ENCODE assay signal across 2 cellular contexts in genomic region chr6:155061381-155061780, GRCh38.
A peak's percentile ranks its signal among the peaks of the same experiment; 100 is the strongest.
TF ChIP-seq lines count a peak whose summit lies in the region.

No MANE protein-coding gene starts in this region.

TF ChIP-seq in IMR-90, 13 proteins besides CTCF, POLR2A, EP300 and RAD21:
- TF ChIP-seq CEBPB (IDR thresholded peaks at IDR 0.05; ENCODE audit: low read depth, low read length) (0 out of 2 replicates have a peak, but pooled peaks have one; percentile 7), SMC3 (IDR thresholded peaks at IDR 0.05; ENCODE audit: low read depth, low read length) (no peak)
TF ChIP-seq in IMR-90: peak in this region for 1.

TF ChIP-seq in K562, 482 proteins besides CTCF, POLR2A, EP300 and RAD21:
- TF ChIP-seq IRF2 (CRISPR knock-in tag; IDR thresholded peaks at IDR 0.05) (no peak), CEBPB (tag; IDR thresholded peaks at IDR 0.05) (0 out of 2 replicates have a peak, but pooled peaks have one; percentile 9), TBL1XR1 (IDR thresholded peaks at IDR 0.05; ENCODE audit: low read length in 2 of 2) (no peak)
TF ChIP-seq in K562: peak in this region for 1.
